Comparison of ENCODE assay signal across 15 cellular contexts in genomic region chr1:16129316-16129715, GRCh38. TPM values are rescaled to one million over a fixed set of nuclear protein-coding genes. Genes with fewer than 3 reads are reported as not detected.
A peak's percentile ranks its signal among the peaks of the same experiment; 100 is the strongest.
DNase-seq lines count a peak whose midpoint lies in the region; ATAC-seq and TF ChIP-seq lines count a peak whose summit lies in the region.
"Had no signal": no experiment of that assay in that cellular context is flagged by ENCODE, and none has a peak within 500 bp of the region (broad histone marks: within the 10 kb centered on the region; RNA-seq: fewer than 3 reads in every experiment).

No MANE protein-coding gene starts in this region.

- peak overlapping the region; percentile 15 for H3K27ac Mint-ChIP-seq in endodermal cell
- H3K27ac Mint-ChIP-seq in activated naive CD8-positive, alpha-beta T cell treated with anti-CD3 and anti-CD28 coated beads for 36 hours, result no peak overlapping the region
- H3K27ac Mint-ChIP-seq: CD4-positive, CD25-positive, alpha-beta regulatory T cell had no signal

- H3K9me3 Mint-ChIP-seq in endodermal cell, result no peaks in the 10 kb centered on the region
- no peaks in the 10 kb centered on the region for H3K9me3 Mint-ChIP-seq in activated naive CD8-positive, alpha-beta T cell treated with anti-CD3 and anti-CD28 coated beads for 36 hours

- no peak overlapping the region for H2AFZ ChIP-seq in osteoblast (ENCODE audit: low read length)

- no peak for TF ChIP-seq POLR2A in heart left ventricle (IDR thresholded peaks at IDR 0.05)
- no peak for TF ChIP-seq POLR2A in testis (IDR thresholded peaks at IDR 0.05)

- H3K4me3 ChIP-seq in left ventricle myocardium inferior (no peak overlapping the region), heart left ventricle (no peak overlapping the region), H7 (ENCODE audit: insufficient read depth, low read depth, low read length) (no peak overlapping the region), endodermal cell (ENCODE audit: low read length) (no peak overlapping the region), osteoblast (ENCODE audit: insufficient read depth, low read length) (no peak overlapping the region), testis (no peak overlapping the region)
- H3K4me3 ChIP-seq: BLaER1 treated with 17β-estradiol and CSF1 and Interleukin-3, amounts not matched to agents 10 nM and 100 nM had no signal

- 91 to 94% (median 93%) methylated on average over 16 to 19 of the region's 19 CpGs for WGBS in heart left ventricle, 4 donors
- WGBS in endodermal cell (ENCODE audit: insufficient coverage in 1 of 2, insufficient read length in 1 of 2), 2 experiments, result 97% methylated on average over 17 to 19 of the region's 19 CpGs
- WGBS in testis, 2 donors, result 92 to 94% methylated on average over 18 to 19 of the region's 19 CpGs

- H3K27me3 ChIP-seq in left ventricle myocardium inferior (ENCODE audit: low read depth) (no peaks in the 10 kb centered on the region), heart left ventricle (no peaks in the 10 kb centered on the region), H7 (ENCODE audit: control insufficient read depth, insufficient read depth, low read length) (no peaks in the 10 kb centered on the region), endodermal cell (ENCODE audit: control insufficient read depth, insufficient read depth, low read length, poor library complexity, severe bottlenecking) (no peaks in the 10 kb centered on the region), osteoblast (ENCODE audit: insufficient read depth, low read length) (no peaks in the 10 kb centered on the region), testis (no peaks in the 10 kb centered on the region)

- H3K9me3 ChIP-seq in left ventricle myocardium inferior (replicated peaks) (no peaks in the 10 kb centered on the region), heart left ventricle (no peaks in the 10 kb centered on the region), endodermal cell (ENCODE audit: control insufficient read depth, low read length) (no peaks in the 10 kb centered on the region), osteoblast (ENCODE audit: low read depth, low read length) (no peaks in the 10 kb centered on the region), testis (no peaks in the 10 kb centered on the region)
- H3K9me3 ChIP-seq: BLaER1 treated with 17β-estradiol and CSF1 and Interleukin-3, amounts not matched to agents 10 nM and 100 nM had no signal

- H3K27me3 Mint-ChIP-seq in endodermal cell (ENCODE audit: insufficient read depth), result no peaks in the 10 kb centered on the region
- no peaks in the 10 kb centered on the region for H3K27me3 Mint-ChIP-seq in activated naive CD8-positive, alpha-beta T cell treated with anti-CD3 and anti-CD28 coated beads for 36 hours

- H3K4me1 ChIP-seq in left ventricle myocardium inferior, result peaks cover 72% of the 10 kb centered on the region
- H3K4me1 ChIP-seq in heart left ventricle, result peaks cover 0 to 51% (median 13%) of the 10 kb centered on the region in 12 donors
- no peaks in the 10 kb centered on the region for H3K4me1 ChIP-seq in endodermal cell (ENCODE audit: control insufficient read depth, insufficient read depth, low read length)
- peaks cover 11% of the 10 kb centered on the region for H3K4me1 ChIP-seq in osteoblast (ENCODE audit: insufficient read depth, low read length)
- H3K4me1 ChIP-seq in testis, result peaks cover 16% of the 10 kb centered on the region

- no peak for DNase-seq in left ventricle myocardium inferior
- no peak for DNase-seq in heart left ventricle
- DNase-seq in H7, result peak; percentile 36
- DNase-seq in endodermal cell, result no peak
- peak; percentile 27 for DNase-seq in osteoblast (ENCODE audit: insufficient read length, low spot score, missing footprints)
- DNase-seq in NCI-H146 treated with DMSO at 0.1 percent for 48 hours (lab: John Stamatoyannopoulos, UW; ENCODE audit: unreplicated experiment), result no peak
- DNase-seq in testis, result no peak
- no peak for DNase-seq in activated naive CD8-positive, alpha-beta T cell treated with anti-CD3 and anti-CD28 coated beads for 36 hours
- DNase-seq: ACHN; CD4-positive, CD25-positive, alpha-beta regulatory T cell; DMS53; GF-D8; IMR-90 had no signal

- H3K4me2 ChIP-seq in osteoblast (ENCODE audit: insufficient read depth, low read length), result no peak overlapping the region
- H3K4me2 ChIP-seq: BLaER1 treated with 17β-estradiol and CSF1 and Interleukin-3, amounts not matched to agents 10 nM and 100 nM had no signal

- peaks cover 75% of the 10 kb centered on the region for H3K36me3 Mint-ChIP-seq in endodermal cell (ENCODE audit: low read depth)
- no peaks in the 10 kb centered on the region for H3K36me3 Mint-ChIP-seq in activated naive CD8-positive, alpha-beta T cell treated with anti-CD3 and anti-CD28 coated beads for 36 hours
- H3K36me3 Mint-ChIP-seq: CD4-positive, CD25-positive, alpha-beta regulatory T cell had no signal

- H3K79me2 ChIP-seq in osteoblast (ENCODE audit: insufficient read depth, low read length), result peaks cover 8% of the 10 kb centered on the region

- no peak overlapping the region for H3K9ac ChIP-seq in endodermal cell (ENCODE audit: extremely low read depth, low read length, poor library complexity, severe bottlenecking)
- H3K9ac ChIP-seq: BLaER1 treated with 17β-estradiol and CSF1 and Interleukin-3, amounts not matched to agents 10 nM and 100 nM had no signal

- intact Hi-C loops in left ventricle myocardium inferior (cut with micrococcal nuclease) (no loop called here), heart left ventricle (cut with DNase I) (loop anchor here in 2 of 10 donors (2.0 to 5.0 kb wide), 2 partner anchors 25 to 37 kb away; no protein-coding TSS in a partner anchor), testis (cut with DNase I; ENCODE audit: low total_unique reads) (no loop called here)

- no peak overlapping the region for H3K4me3 Mint-ChIP-seq in endodermal cell
- no peak overlapping the region for H3K4me3 Mint-ChIP-seq in activated naive CD8-positive, alpha-beta T cell treated with anti-CD3 and anti-CD28 coated beads for 36 hours
- H3K4me3 Mint-ChIP-seq: CD4-positive, CD25-positive, alpha-beta regulatory T cell had no signal

- no peak for ATAC-seq in heart left ventricle
- ATAC-seq: HCT116 had no signal

- H3K4me1 Mint-ChIP-seq in endodermal cell, result peaks cover 2% of the 10 kb centered on the region
- H3K4me1 Mint-ChIP-seq in activated naive CD8-positive, alpha-beta T cell treated with anti-CD3 and anti-CD28 coated beads for 36 hours, result no peaks in the 10 kb centered on the region
- H3K4me1 Mint-ChIP-seq: CD4-positive, CD25-positive, alpha-beta regulatory T cell had no signal

- H3K27ac ChIP-seq in left ventricle myocardium inferior (replicated peaks), result peak overlapping the region; percentile 80
- peak overlapping the region in 5 of 12 donors; percentile 31 to 84 (median 68) for H3K27ac ChIP-seq in heart left ventricle
- H3K27ac ChIP-seq in endodermal cell (ENCODE audit: low read depth, low read length), result no peak overlapping the region
- H3K27ac ChIP-seq in osteoblast (ENCODE audit: low read depth, low read length), result no peak overlapping the region
- no peak overlapping the region for H3K27ac ChIP-seq in testis
- H3K27ac ChIP-seq: BLaER1 treated with 17β-estradiol and CSF1 and Interleukin-3, amounts not matched to agents 10 nM and 100 nM had no signal

- peaks cover 44% of the 10 kb centered on the region for H4K20me1 ChIP-seq in osteoblast (ENCODE audit: insufficient read depth, low read length)

- peaks cover 82% of the 10 kb centered on the region for H3K36me3 ChIP-seq in left ventricle myocardium inferior
- H3K36me3 ChIP-seq in heart left ventricle, result peaks cover 0 to 96% (median 85%) of the 10 kb centered on the region in 9 donors
- H3K36me3 ChIP-seq in H7 (replicated peaks; ENCODE audit: control insufficient read depth, insufficient read depth, low read length), result peaks cover 47% of the 10 kb centered on the region
- peaks cover 96% of the 10 kb centered on the region for H3K36me3 ChIP-seq in endodermal cell (ENCODE audit: control insufficient read depth, insufficient read depth, low read length)
- H3K36me3 ChIP-seq in osteoblast (ENCODE audit: insufficient read depth, low read length), result peaks cover 94% of the 10 kb centered on the region
- no peaks in the 10 kb centered on the region for H3K36me3 ChIP-seq in testis (ENCODE audit: low read depth, missing control alignments)
- H3K36me3 ChIP-seq: BLaER1 treated with 17β-estradiol and CSF1 and Interleukin-3, amounts not matched to agents 10 nM and 100 nM had no signal

- TF ChIP-seq CTCF in left ventricle myocardium inferior (IDR thresholded peaks at IDR 0.05; ENCODE audit: borderline replicate concordance) (no peak), heart left ventricle (IDR thresholded peaks at IDR 0.05) (no peak), endodermal cell (conservative IDR thresholded peaks at IDR 0.05) (no peak), osteoblast (IDR thresholded peaks at IDR 0.05; ENCODE audit: extremely low read depth, low read depth, low read length) (no peak), testis (IDR thresholded peaks at IDR 0.05) (no peak)

RNA-seq across cellular contexts. Expression of gene EPHA2, which starts 26.6 kb away (rescaled TPM):
- 9.6 TPM for total RNA-seq in left ventricle myocardium inferior
- total RNA-seq in heart left ventricle, result 10 to 100 TPM in 8 of 9 donors, 1 to 10 TPM in 1; 7.6 to 34.7 (median 14.8) TPM
- polyA plus RNA-seq in heart left ventricle, result 10 to 100 TPM in 1 of 2 donors, 1 to 10 TPM in 1; 5.6 to 14.0 TPM
- 43.3 and 63.5 TPM in 2 replicates for total RNA-seq in H7 (2014; rRNA removed; shearing (Covaris generic))
- total RNA-seq in endodermal cell, result 10 to 100 TPM; 56.5 to 64.3 TPM
- 56.0 TPM for polyA plus RNA-seq in endodermal cell (2013, experiment 1 of 2)
- polyA plus RNA-seq in endodermal cell (2013, experiment 2 of 2), result 56.3 TPM
- 13.3 and 21.0 TPM in 2 replicates for total RNA-seq in osteoblast
- 10 to 100 TPM in 1 of 2 donors, 1 to 10 TPM in 1; 5.7 to 14.1 TPM for total RNA-seq in testis
- 5.1 TPM for polyA plus RNA-seq in testis (ENCODE audit: insufficient read depth, low read depth, low replicate concordance)
- under 1 TPM in 1 of 2 experiments, not detected in 1; 0.08 TPM for total RNA-seq in activated naive CD8-positive, alpha-beta T cell treated with anti-CD3 and anti-CD28 coated beads for 36 hours
- total RNA-seq: CD4-positive, CD25-positive, alpha-beta regulatory T cell had no signal
- polyA plus RNA-seq: CD4-positive, CD25-positive, alpha-beta regulatory T cell had no signal

RNA-seq across cellular contexts. Expression of gene FAM131C, which starts 55.9 kb away (rescaled TPM):
- total RNA-seq in left ventricle myocardium inferior (5.4 TPM), heart left ventricle (10 to 100 TPM in 1 of 9 donors, 1 to 10 TPM in 8; 1.2 to 17.8 (median 3.4) TPM), endodermal cell (1 to 10 TPM in 1 of 2 donors, under 1 TPM in 1; 0.66 to 2.5 TPM), osteoblast (0.36 TPM in 1 of 2 replicates, not detected in the other), testis (1 to 10 TPM in 1 of 2 donors, under 1 TPM in 1; 0.87 to 1.2 TPM)
- polyA plus RNA-seq in heart left ventricle (1 to 10 TPM; 1.1 to 9.3 TPM), testis (ENCODE audit: insufficient read depth, low read depth, low replicate concordance) (0.42 TPM)
- total RNA-seq in H7 (2014; rRNA removed; shearing (Covaris generic)), result 0.26 and 0.45 TPM in 2 replicates
- polyA plus RNA-seq in endodermal cell (2013, experiment 1 of 2), result 3.7 TPM
- 2.4 TPM for polyA plus RNA-seq in endodermal cell (2013, experiment 2 of 2)
- total RNA-seq in activated naive CD8-positive, alpha-beta T cell treated with anti-CD3 and anti-CD28 coated beads for 36 hours, result under 1 TPM; 0.34 to 0.45 TPM
- total RNA-seq: CD4-positive, CD25-positive, alpha-beta regulatory T cell had no signal

Comparison
In these comparisons a context has a peak if more than half of its experiments do, and no peak if none do; other contexts are left out.
1. DNase-seq: peak in H7 (single experiment) and osteoblast (single experiment); none in left ventricle myocardium inferior (single experiment), heart left ventricle (0 of 5), endodermal cell (single experiment), NCI-H146 treated with DMSO at 0.1 percent for 48 hours (single experiment), testis (single experiment) and activated naive CD8-positive, alpha-beta T cell treated with anti-CD3 and anti-CD28 coated beads for 36 hours (single experiment).